Comparison of ENCODE assay signal across 22 cellular contexts in the genomic region with DNA sequence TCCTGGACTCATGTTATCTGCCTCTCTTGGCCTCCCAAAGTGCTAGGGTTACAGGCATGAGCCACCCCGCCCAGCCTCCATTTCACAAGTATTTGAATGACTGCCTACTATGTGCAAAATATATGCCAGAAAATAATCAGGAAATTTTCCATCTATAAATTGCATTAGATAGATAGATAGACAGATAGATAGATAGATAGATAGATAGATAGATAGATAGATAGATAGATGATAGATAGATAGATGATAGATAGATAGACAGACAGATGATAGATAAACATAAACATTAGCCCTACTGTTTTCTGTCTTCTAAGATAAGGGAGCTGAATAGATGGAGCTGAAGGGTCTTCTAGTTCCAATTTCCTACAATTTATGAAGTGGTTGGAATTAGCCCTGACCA.
A peak's percentile ranks its signal among the peaks of the same experiment; 100 is the strongest.
DNase-seq lines count a peak whose midpoint lies in the region; ATAC-seq and TF ChIP-seq lines count a peak whose summit lies in the region.
"Had no signal": no experiment of that assay in that cellular context is flagged by ENCODE, and none has a peak within 500 bp of the region (broad histone marks: within the 10 kb centered on the region; RNA-seq: fewer than 3 reads in every experiment).

No MANE protein-coding gene starts in this region.

- H3K27me3 Mint-ChIP-seq in activated naive CD8-positive, alpha-beta T cell = no peaks in the 10 kb centered on the region
- peaks cover 2% of the 10 kb centered on the region for H3K27me3 Mint-ChIP-seq in activated naive CD8-positive, alpha-beta T cell treated with anti-CD3 and anti-CD28 coated beads, Interleukin-2, amount 50 U/mL, for 24 hours
- H3K27me3 Mint-ChIP-seq in immature natural killer cell (ENCODE audit: low read depth in 3 of 3) = peaks cover 2 to 4% (median 2%) of the 10 kb centered on the region in 3 donors
- H3K27me3 Mint-ChIP-seq in nephron progenitor cell (ENCODE audit: low read depth, poor library complexity) = no peaks in the 10 kb centered on the region
- H3K27me3 Mint-ChIP-seq: activated CD4-positive, alpha-beta T cell treated with anti-CD3 and anti-CD28 coated beads for 36 hours; stimulated activated naive CD8-positive, alpha-beta T cell treated with anti-CD3 and anti-CD28 coated beads, Interleukin-15, Interleukin-2, amounts not matched to agents 100 ng/mL and 50 ng/mL, for 24 hours; type B pancreatic cell had no signal

- no peak overlapping the region for H3K27ac ChIP-seq in OCI-LY7 (ENCODE audit: low read depth, low read length, poor library complexity, severe bottlenecking)
- H3K27ac ChIP-seq: brain microvascular endothelial cell, C4-2B, lower lobe of right lung had no signal

- no peaks in the 10 kb centered on the region for H3K79me2 ChIP-seq in OCI-LY7 (ENCODE audit: insufficient read depth, low read depth, low read length)

- no peaks in the 10 kb centered on the region for H3K9me3 ChIP-seq in OCI-LY7 (ENCODE audit: low read length)
- H3K9me3 ChIP-seq: lower lobe of right lung had no signal

- CTCF ChIA-PET in OCI-LY7 (lab: Charles Lee; ENCODE audit: unreplicated experiment) = no interaction called here

- no TSS peak for BruUV-seq in OCI-LY7 (replicated peaks; lab: Mats Ljungman, UMichigan)

- intact Hi-C loops in OCI-LY7 (cut with micrococcal nuclease; ENCODE audit: unreplicated experiment) = no loop called here

- H3K4me1 ChIP-seq in OCI-LY7 (ENCODE audit: insufficient read depth, low read length, poor library complexity, severe bottlenecking) = peaks cover 19% of the 10 kb centered on the region

- H3K4me2 ChIP-seq in OCI-LY7 (ENCODE audit: low read length) = peak overlapping the region; percentile 64; the same call in 1 of the 2 replicates

- TF ChIP-seq CTCF in OCI-LY7 (conservative IDR thresholded peaks at IDR 0.05; ENCODE audit: low read length) = no peak
- TF ChIP-seq CTCF in nephron progenitor cell (IDR thresholded peaks at IDR 0.05) = no peak

- no peaks in the 10 kb centered on the region for H3K9me3 Mint-ChIP-seq in activated naive CD8-positive, alpha-beta T cell (ENCODE audit: low read depth)
- H3K9me3 Mint-ChIP-seq in activated naive CD8-positive, alpha-beta T cell treated with anti-CD3 and anti-CD28 coated beads, Interleukin-2, amount 50 U/mL, for 24 hours = no peaks in the 10 kb centered on the region
- H3K9me3 Mint-ChIP-seq in immature natural killer cell (no peaks in the 10 kb centered on the region), nephron progenitor cell (no peaks in the 10 kb centered on the region)
- H3K9me3 Mint-ChIP-seq: stimulated activated naive CD8-positive, alpha-beta T cell treated with anti-CD3 and anti-CD28 coated beads, Interleukin-15, Interleukin-2, amounts not matched to agents 100 ng/mL and 50 ng/mL, for 24 hours; type B pancreatic cell had no signal

- DNase-seq in activated naive CD8-positive, alpha-beta T cell treated with anti-CD3 and anti-CD28 coated beads, Interleukin-2, amount 50 U/mL, for 24 hours = no peak
- DNase-seq in OCI-LY7 (ENCODE audit: low spot score) = no peak
- no peak for DNase-seq in immature natural killer cell
- no peak for DNase-seq in DMS 273 (lab: John Stamatoyannopoulos, UW; ENCODE audit: unreplicated experiment)
- DNase-seq in cerebellar nuclear complex (lab: John Stamatoyannopoulos, UW) = no peak
- no peak for DNase-seq in nephron progenitor cell
- DNase-seq: activated CD4-positive, alpha-beta T cell treated with anti-CD3 and anti-CD28 coated beads for 36 hours; brain microvascular endothelial cell; DMS 273 treated with DMSO at 0.1 percent for 48 hours; H7; IMR-90; lower lobe of right lung; NCI-H146; NCI-H2171; NCI-H526 treated with DMSO at 0.1 percent for 48 hours; occipital lobe; stimulated activated CD4-positive, alpha-beta T cell treated with anti-CD3 and anti-CD28 coated beads, Interleukin-4, amount 100 ng/mL, for 24 hours had no signal

- no peaks in the 10 kb centered on the region for H3K36me3 ChIP-seq in OCI-LY7 (ENCODE audit: insufficient read depth, low read length)
- H3K36me3 ChIP-seq: brain microvascular endothelial cell, lower lobe of right lung had no signal

- ATAC-seq in activated naive CD8-positive, alpha-beta T cell treated with anti-CD3 and anti-CD28 coated beads, Interleukin-2, amount 50 U/mL, for 24 hours = no peak
- ATAC-seq in GM18907 (IDR thresholded peaks at IDR 0.05; ENCODE audit: unreplicated experiment) = no peak

- H3K27ac Mint-ChIP-seq in activated naive CD8-positive, alpha-beta T cell = peak overlapping the region; percentile 46
- no peak overlapping the region for H3K27ac Mint-ChIP-seq in activated naive CD8-positive, alpha-beta T cell treated with anti-CD3 and anti-CD28 coated beads, Interleukin-2, amount 50 U/mL, for 24 hours
- H3K27ac Mint-ChIP-seq in immature natural killer cell = peak overlapping the region in 5 of 6 donors; percentile 47 to 84 (median 60)
- no peak overlapping the region for H3K27ac Mint-ChIP-seq in nephron progenitor cell
- H3K27ac Mint-ChIP-seq: activated CD4-positive, alpha-beta T cell treated with anti-CD3 and anti-CD28 coated beads for 36 hours; stimulated activated naive CD8-positive, alpha-beta T cell treated with anti-CD3 and anti-CD28 coated beads, Interleukin-15, Interleukin-2, amounts not matched to agents 100 ng/mL and 50 ng/mL, for 24 hours; type B pancreatic cell had no signal

- POLR2A ChIA-PET in OCI-LY7 (lab: Charles Lee) = interaction anchor here (0.6 kb wide), 1 partner anchor 320 kb away, joined by 5 read pairs; no protein-coding TSS in a partner anchor

- peak overlapping the region; percentile 93; the same call in 1 of the 2 replicates for H2AFZ ChIP-seq in OCI-LY7 (ENCODE audit: low read length)

- no peaks in the 10 kb centered on the region for H3K9me2 ChIP-seq in OCI-LY7 (ENCODE audit: insufficient read depth, low read length)

- H4K20me1 ChIP-seq in OCI-LY7 (ENCODE audit: insufficient read depth, low read length) = no peaks in the 10 kb centered on the region

- H3K4me1 Mint-ChIP-seq in activated naive CD8-positive, alpha-beta T cell (ENCODE audit: low read depth) = peaks cover 3% of the 10 kb centered on the region
- peaks cover 4% of the 10 kb centered on the region for H3K4me1 Mint-ChIP-seq in activated naive CD8-positive, alpha-beta T cell treated with anti-CD3 and anti-CD28 coated beads, Interleukin-2, amount 50 U/mL, for 24 hours
- H3K4me1 Mint-ChIP-seq in immature natural killer cell (peaks cover 0 to 3% of the 10 kb centered on the region in 2 donors), nephron progenitor cell (no peaks in the 10 kb centered on the region)

- no peak overlapping the region for H3K4me3 ChIP-seq in OCI-LY7 (ENCODE audit: low read depth, low read length, poor library complexity, severe bottlenecking)

- H3K36me3 Mint-ChIP-seq in activated naive CD8-positive, alpha-beta T cell = no peaks in the 10 kb centered on the region
- no peaks in the 10 kb centered on the region for H3K36me3 Mint-ChIP-seq in activated naive CD8-positive, alpha-beta T cell treated with anti-CD3 and anti-CD28 coated beads, Interleukin-2, amount 50 U/mL, for 24 hours (ENCODE audit: low read depth)
- H3K36me3 Mint-ChIP-seq in immature natural killer cell (no peaks in the 10 kb centered on the region), nephron progenitor cell (ENCODE audit: low read depth) (no peaks in the 10 kb centered on the region)
- H3K36me3 Mint-ChIP-seq: type B pancreatic cell had no signal

- peak overlapping the region; percentile 30 for H3K4me3 Mint-ChIP-seq in activated naive CD8-positive, alpha-beta T cell
- no peak overlapping the region for H3K4me3 Mint-ChIP-seq in activated naive CD8-positive, alpha-beta T cell treated with anti-CD3 and anti-CD28 coated beads, Interleukin-2, amount 50 U/mL, for 24 hours
- H3K4me3 Mint-ChIP-seq in immature natural killer cell (peak overlapping the region in 1 of 5 donors; percentile 77), nephron progenitor cell (no peak overlapping the region)
- H3K4me3 Mint-ChIP-seq: activated CD4-positive, alpha-beta T cell treated with anti-CD3 and anti-CD28 coated beads for 36 hours; stimulated activated naive CD8-positive, alpha-beta T cell treated with anti-CD3 and anti-CD28 coated beads, Interleukin-15, Interleukin-2, amounts not matched to agents 100 ng/mL and 50 ng/mL, for 24 hours; type B pancreatic cell had no signal

Comparison
In these comparisons a context has a peak if more than half of its experiments do, and no peak if none do; other contexts are left out.
1. H3K27ac Mint-ChIP-seq: peak in activated naive CD8-positive, alpha-beta T cell (single experiment) and immature natural killer cell (5 of 6); none in activated naive CD8-positive, alpha-beta T cell treated with anti-CD3 and anti-CD28 coated beads, Interleukin-2, amount 50 U/mL, for 24 hours (single experiment) and nephron progenitor cell (single experiment).